ENCODE assay signal across 17 cellular contexts in the genomic region with DNA sequence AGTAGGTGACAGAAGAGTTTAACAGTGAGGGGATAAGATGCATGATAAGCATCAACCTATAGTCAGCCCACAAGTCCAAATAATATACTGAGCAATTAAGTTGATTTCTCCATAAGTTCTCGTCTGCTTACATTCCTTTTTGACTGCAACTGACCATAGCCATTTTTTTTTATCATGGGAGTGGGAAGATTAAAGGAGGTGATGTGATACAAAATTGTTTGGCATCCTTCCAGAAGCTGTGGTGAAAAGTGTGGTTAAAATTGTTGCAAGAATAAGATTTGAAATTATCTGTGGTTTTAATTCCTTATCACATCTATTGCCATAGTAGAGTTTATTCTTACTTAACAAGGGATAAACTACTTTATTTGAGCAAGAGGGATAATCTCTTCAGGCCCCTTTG. TPM values are rescaled to one million over a fixed set of nuclear protein-coding genes. Genes with fewer than 3 reads are reported as not detected.
DNase-seq lines count a peak whose midpoint lies in the region; ATAC-seq lines count a peak whose summit lies in the region.
"Had no signal": no experiment of that assay in that cellular context is flagged by ENCODE, and none has a peak within 500 bp of the region (broad histone marks: within the 10 kb centered on the region; RNA-seq: fewer than 3 reads in every experiment).

No MANE protein-coding gene starts in this region.

- no peaks in the 10 kb centered on the region for H3K27me3 Mint-ChIP-seq in stimulated activated naive CD8-positive, alpha-beta T cell treated with anti-CD3 and anti-CD28 coated beads, Interleukin-15, amount 100 ng/mL, for 72 hours
- no peaks in the 10 kb centered on the region for H3K27me3 Mint-ChIP-seq in T-helper 17 cell
- H3K27me3 Mint-ChIP-seq: type B pancreatic cell had no signal

- peaks cover 24% of the 10 kb centered on the region for H3K4me1 Mint-ChIP-seq in stimulated activated naive CD8-positive, alpha-beta T cell treated with anti-CD3 and anti-CD28 coated beads, Interleukin-15, amount 100 ng/mL, for 72 hours
- H3K4me1 Mint-ChIP-seq in T-helper 17 cell, result peaks cover 22% of the 10 kb centered on the region

- no peaks in the 10 kb centered on the region for H3K9me3 ChIP-seq in T-helper 17 cell (ENCODE audit: control insufficient read depth, low read length, poor library complexity, severe bottlenecking)
- H3K9me3 ChIP-seq: Caco-2, colonic mucosa, heart left ventricle had no signal

- ATAC-seq in stimulated activated naive CD8-positive, alpha-beta T cell treated with anti-CD3 and anti-CD28 coated beads, Interleukin-15, amount 100 ng/mL, for 72 hours, result no peak
- ATAC-seq in stimulated activated naive CD8-positive, alpha-beta T cell treated with anti-CD3 and anti-CD28 coated beads, Interleukin-15, Interleukin-2, amounts not matched to agents 100 U/mL and 50 U/mL, for 24 hours, result no peak
- no peak for ATAC-seq in T-helper 17 cell
- no peak for ATAC-seq in HG03469 (IDR thresholded peaks at IDR 0.05; ENCODE audit: unreplicated experiment)
- ATAC-seq in GM21360 (IDR thresholded peaks at IDR 0.05; ENCODE audit: unreplicated experiment), result no peak
- no peak for ATAC-seq in GM19395 (IDR thresholded peaks at IDR 0.05; ENCODE audit: unreplicated experiment)
- ATAC-seq: heart left ventricle had no signal

- no peaks in the 10 kb centered on the region for H3K9me3 Mint-ChIP-seq in stimulated activated naive CD8-positive, alpha-beta T cell treated with anti-CD3 and anti-CD28 coated beads, Interleukin-15, amount 100 ng/mL, for 72 hours
- H3K9me3 Mint-ChIP-seq: type B pancreatic cell had no signal

- H3K36me3 Mint-ChIP-seq in T-helper 17 cell (ENCODE audit: low read depth), result no peaks in the 10 kb centered on the region
- H3K36me3 Mint-ChIP-seq: type B pancreatic cell had no signal

- DNase-seq in stimulated activated naive CD8-positive, alpha-beta T cell treated with anti-CD3 and anti-CD28 coated beads, Interleukin-15, amount 100 ng/mL, for 72 hours, result no peak
- no peak for DNase-seq in stimulated activated naive CD8-positive, alpha-beta T cell treated with anti-CD3 and anti-CD28 coated beads, Interleukin-15, Interleukin-2, amounts not matched to agents 100 U/mL and 50 U/mL, for 24 hours
- DNase-seq in T-helper 17 cell, result no peak
- DNase-seq in fibroblast of peridontal ligament (ENCODE audit: extremely low read depth), result peak; percentile 68
- DNase-seq in NCI-H1436 (lab: John Stamatoyannopoulos, UW), result no peak
- DNase-seq: ACHN; amniotic stem cell; Caco-2; colonic mucosa; heart left ventricle; NCI-H2029 treated with DMSO at 0.1 percent for 48 hours; NCI-H774; stimulated activated CD4-positive, alpha-beta T cell treated with anti-CD3 and anti-CD28 coated beads, Interleukin-4, amount 100 ng/mL, for 4 hours had no signal

- peak overlapping the region in 1 of 2 donors; percentile 3 for H3K27ac Mint-ChIP-seq in stimulated activated naive CD8-positive, alpha-beta T cell treated with anti-CD3 and anti-CD28 coated beads, Interleukin-15, amount 100 ng/mL, for 72 hours
- H3K27ac Mint-ChIP-seq in T-helper 17 cell, result peak overlapping the region; percentile 9
- H3K27ac Mint-ChIP-seq: type B pancreatic cell had no signal

- H3K4me3 Mint-ChIP-seq in stimulated activated naive CD8-positive, alpha-beta T cell treated with anti-CD3 and anti-CD28 coated beads, Interleukin-15, amount 100 ng/mL, for 72 hours, result peak overlapping the region; percentile 19 to 55
- no peak overlapping the region for H3K4me3 Mint-ChIP-seq in T-helper 17 cell
- H3K4me3 Mint-ChIP-seq: type B pancreatic cell had no signal

RNA-seq across cellular contexts. Expression of gene LIN52, which starts 50.6 kb away (rescaled TPM):
- 10 to 100 TPM in 1 of 2 donors, 1 to 10 TPM in 1; 7.6 to 10.5 TPM for total RNA-seq in T-helper 17 cell

RNA-seq across cellular contexts. Expression of gene ALDH6A1, which starts 51.1 kb away (rescaled TPM):
- total RNA-seq in T-helper 17 cell, result 1 to 10 TPM; 7.8 to 8.9 TPM
